Comparison of ENCODE assay signal across 11 cellular contexts in the genomic region with DNA sequence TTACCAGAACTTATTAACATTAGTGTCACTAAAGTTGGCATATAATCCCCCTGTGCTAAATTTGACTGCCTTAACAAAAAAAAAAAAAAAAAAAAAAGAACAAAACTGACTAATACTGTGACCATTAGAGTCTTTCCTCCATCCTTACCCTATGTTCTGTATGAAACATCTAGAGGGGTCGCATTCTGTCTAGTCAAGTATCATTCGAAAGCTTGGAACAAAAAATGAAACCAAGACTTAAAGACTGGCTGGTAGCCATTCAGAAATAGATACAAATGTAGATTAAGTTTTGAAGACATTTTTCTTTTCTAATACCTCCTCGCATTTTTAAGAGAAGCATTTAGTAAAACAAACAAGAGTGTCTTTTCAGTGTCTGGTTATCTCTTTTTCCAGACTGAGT.
DNase-seq lines count a peak whose midpoint lies in the region; ATAC-seq, FAIRE-seq and TF ChIP-seq lines count a peak whose summit lies in the region.
"Had no signal": no experiment of that assay in that cellular context is flagged by ENCODE, and none has a peak within 500 bp of the region (broad histone marks: within the 10 kb centered on the region; RNA-seq: fewer than 3 reads in every experiment).

No MANE protein-coding gene starts in this region.

- no peak for TF ChIP-seq CTCF in MCF 10A (IDR thresholded peaks at IDR 0.05; ENCODE audit: unreplicated experiment)
- TF ChIP-seq CTCF in breast epithelium (IDR thresholded peaks at IDR 0.05), result no peak
- no peak for TF ChIP-seq CTCF in astrocyte (IDR thresholded peaks at IDR 0.05; ENCODE audit: insufficient read depth, low read depth, low read length)

- H3K79me2 ChIP-seq in astrocyte (ENCODE audit: insufficient read depth, low read length), result peaks cover 71% of the 10 kb centered on the region

- H4K20me1 ChIP-seq in astrocyte (ENCODE audit: insufficient read depth, low read length), result peaks cover 7% of the 10 kb centered on the region

- no peak for FAIRE-seq in astrocyte (lab: Jason Lieb, UNC)

- H3K36me3 ChIP-seq in breast epithelium (no peaks in the 10 kb centered on the region), astrocyte (ENCODE audit: insufficient read depth, low read length) (peaks cover 3% of the 10 kb centered on the region)
- H3K36me3 ChIP-seq: ovary had no signal

- no peaks in the 10 kb centered on the region for H3K9me3 Mint-ChIP-seq in MCF 10A (ENCODE audit: unreplicated experiment)
- no peaks in the 10 kb centered on the region for H3K9me3 Mint-ChIP-seq in astrocyte (ENCODE audit: unreplicated experiment)
- H3K9me3 Mint-ChIP-seq: activated B cell treated with CpG ODN at 0.5 μM for 24 hours had no signal

- H3K9me3 ChIP-seq in breast epithelium (no peaks in the 10 kb centered on the region), astrocyte (ENCODE audit: insufficient read depth, low read depth, low read length) (no peaks in the 10 kb centered on the region)
- H3K9me3 ChIP-seq: ovary had no signal

- no TSS peak for BruUV-seq in MCF 10A (replicated peaks; lab: Mats Ljungman, UMichigan)

- H3K27ac Mint-ChIP-seq in MCF 10A (ENCODE audit: low read depth, unreplicated experiment), result peak overlapping the region; percentile 66
- H3K27ac Mint-ChIP-seq in astrocyte (ENCODE audit: unreplicated experiment), result peak overlapping the region; percentile 9
- H3K27ac Mint-ChIP-seq: activated B cell treated with CpG ODN at 0.5 μM for 24 hours had no signal

- no peaks in the 10 kb centered on the region for H3K27me3 ChIP-seq in breast epithelium
- no peaks in the 10 kb centered on the region for H3K27me3 ChIP-seq in astrocyte (ENCODE audit: insufficient read depth, low read length)
- H3K27me3 ChIP-seq: ovary had no signal

- H3K4me2 ChIP-seq in astrocyte (ENCODE audit: low read length), result no peak overlapping the region

- no peak overlapping the region for H3K9ac ChIP-seq in astrocyte (ENCODE audit: low read length)

- H3K4me1 ChIP-seq in breast epithelium (peaks cover 0 to 7% of the 10 kb centered on the region in 2 donors), astrocyte (ENCODE audit: insufficient read depth, low read length) (peaks cover 8% of the 10 kb centered on the region)

- peaks cover 20% of the 10 kb centered on the region for H3K4me1 Mint-ChIP-seq in MCF 10A (ENCODE audit: insufficient read depth, unreplicated experiment)
- peaks cover 41% of the 10 kb centered on the region for H3K4me1 Mint-ChIP-seq in astrocyte (ENCODE audit: low read depth, unreplicated experiment)

- DNase-seq in MCF 10A (ENCODE audit: unreplicated experiment) (no peak), breast epithelium (ENCODE audit: low spot score in 2 of 2) (no peak), astrocyte (ENCODE audit: low read depth) (no peak), NCI-H1417 treated with DMSO at 0.1 percent for 48 hours (lab: John Stamatoyannopoulos, UW) (no peak), NCI-H146 treated with DMSO at 0.1 percent for 48 hours (lab: John Stamatoyannopoulos, UW; ENCODE audit: unreplicated experiment) (no peak), NOMO-1 treated with dmso at 0.1 percent for 144 hours (lab: John Stamatoyannopoulos, UW; ENCODE audit: unreplicated experiment) (no peak), DMS153 (lab: John Stamatoyannopoulos, UW) (no peak)
- DNase-seq: activated B cell treated with CpG ODN at 0.5 μM for 24 hours, ovary had no signal

- TF ChIP-seq POLR2A in breast epithelium (IDR thresholded peaks at IDR 0.05), result no peak

- H3K36me3 Mint-ChIP-seq in MCF 10A (ENCODE audit: insufficient read depth, unreplicated experiment) (peaks cover 6% of the 10 kb centered on the region), astrocyte (ENCODE audit: low read depth, unreplicated experiment) (peaks cover 7% of the 10 kb centered on the region)

- intact Hi-C loops in MCF 10A (cut with micrococcal nuclease) (loop anchor here (5.0 kb wide), 1 partner anchor 66 kb away; the partner anchor contains the start of gene SPATS2L), breast epithelium (cut with DNase I; ENCODE audit: low total_unique reads) (no loop called here)

- CTCF ChIA-PET in MCF 10A (lab: Yijun Ruan, JAX), result interaction anchor here (0.6 to 1.0 kb wide), 4 partner anchors 10 to 519 kb away, joined by 3 read pairs; no protein-coding TSS in a partner anchor

- H3K27me3 Mint-ChIP-seq in MCF 10A (ENCODE audit: insufficient read depth, unreplicated experiment) (no peaks in the 10 kb centered on the region), astrocyte (ENCODE audit: low read depth, unreplicated experiment) (no peaks in the 10 kb centered on the region)

- H2AFZ ChIP-seq in astrocyte (ENCODE audit: low read depth, low read length), result no peak overlapping the region

- H3K4me3 ChIP-seq in breast epithelium, result no peak overlapping the region
- H3K4me3 ChIP-seq in astrocyte (ENCODE audit: insufficient read depth, low read depth, low read length), result no peak overlapping the region
- H3K4me3 ChIP-seq: ovary had no signal

- peak; percentile 46 for ATAC-seq in HG03354 (IDR thresholded peaks at IDR 0.05; ENCODE audit: poor library complexity, severe bottlenecking, unreplicated experiment)

- peak overlapping the region in 1 of 2 donors; percentile 42 for H3K27ac ChIP-seq in breast epithelium
- H3K27ac ChIP-seq in astrocyte (ENCODE audit: low read depth, low read length), result no peak overlapping the region
- H3K27ac ChIP-seq: C4-2B, ovary had no signal

- H3K4me3 Mint-ChIP-seq in MCF 10A (ENCODE audit: unreplicated experiment) (peak overlapping the region; percentile 72), astrocyte (ENCODE audit: unreplicated experiment) (no peak overlapping the region)

- POLR2A ChIA-PET in MCF 10A (lab: Yijun Ruan, JAX), result interaction anchor here (0.8 to 1.2 kb wide), 3 partner anchors 11 to 65 kb away, joined by 3 to 9 read pairs (median 3); no protein-coding TSS in a partner anchor
